Comparison of ENCODE assay signal across 22 cellular contexts in genomic region chr18:43049021-43049420, GRCh38.
DNase-seq lines count a peak whose midpoint lies in the region; ATAC-seq lines count a peak whose summit lies in the region.
"Had no signal": no experiment of that assay in that cellular context is flagged by ENCODE, and none has a peak within 500 bp of the region (broad histone marks: within the 10 kb centered on the region; RNA-seq: fewer than 3 reads in every experiment).

No MANE protein-coding gene starts in this region.

- H2BK15ac ChIP-seq in neuronal stem cell (ENCODE audit: low read length) = no peak overlapping the region

- H3K4ac ChIP-seq in neuronal stem cell (ENCODE audit: low read length) = no peak overlapping the region

- H3K18ac ChIP-seq in neuronal stem cell (ENCODE audit: low read length) = no peak overlapping the region

- H3K36me3 ChIP-seq in neuronal stem cell (replicated peaks in 1 of 2; ENCODE audit: control insufficient read depth in 2 of 2, insufficient read depth in 2 of 2, low read length in 2 of 2) = no peaks in the 10 kb centered on the region
- H3K36me3 ChIP-seq: lower lobe of right lung, SJSA1, uterus had no signal

- no peak overlapping the region for H2AK5ac ChIP-seq in neuronal stem cell (ENCODE audit: low read depth, low read length)

- H2BK120ac ChIP-seq in neuronal stem cell (ENCODE audit: low read depth, low read length) = no peak overlapping the region

- intact Hi-C loops in activated naive CD4-positive, alpha-beta T cell treated with anti-CD3 and anti-CD28 coated beads for 36 hours (cut with micrococcal nuclease) = no loop called here

- H3K9me3 ChIP-seq in neuronal stem cell (replicated peaks in 1 of 2; ENCODE audit: control insufficient read depth in 2 of 2, insufficient read depth in 1 of 2, low read depth in 1 of 2, low read length in 2 of 2) = no peaks in the 10 kb centered on the region
- H3K9me3 ChIP-seq: lower lobe of right lung, SJSA1, uterus had no signal

- WGBS in neuronal stem cell (ENCODE audit: extremely low coverage in 2 of 2, insufficient read length in 2 of 2, insufficient replicate concordance in 1 of 2), 2 donors = no CpG with 5 or more reads among the region's 3 CpGs

- CTCF ChIA-PET in activated naive CD4-positive, alpha-beta T cell treated with anti-CD3 and anti-CD28 coated beads for 36 hours (lab: Charles Lee) = interaction anchor here (0.6 kb wide), 1 partner anchor 28 kb away, joined by 3 read pairs; no protein-coding TSS in a partner anchor

- H3K14ac ChIP-seq in neuronal stem cell (ENCODE audit: low read length) = no peak overlapping the region

- H3K4me3 Mint-ChIP-seq in activated naive CD4-positive, alpha-beta T cell treated with anti-CD3 and anti-CD28 coated beads for 36 hours = no peak overlapping the region
- H3K4me3 Mint-ChIP-seq: activated CD4-positive, alpha-beta T cell treated with anti-CD3 and anti-CD28 coated beads, Interleukin-2, amount 10 ng/mL, durations not matched to agents 24 days and 14 days; activated naive CD4-positive, alpha-beta T cell treated with anti-CD3 and anti-CD28 coated beads, Interleukin-2, amount 10 ng/mL, durations not matched to agents 7 days and 5 days; central memory CD8-positive, alpha-beta T cell; H9; naive thymus-derived CD4-positive, alpha-beta T cell had no signal

- H4K8ac ChIP-seq in neuronal stem cell (ENCODE audit: low read depth, low read length) = no peak overlapping the region

- H3K36me3 Mint-ChIP-seq in activated naive CD4-positive, alpha-beta T cell treated with anti-CD3 and anti-CD28 coated beads for 36 hours (ENCODE audit: low read depth) = no peaks in the 10 kb centered on the region
- H3K36me3 Mint-ChIP-seq: activated naive CD4-positive, alpha-beta T cell treated with anti-CD3 and anti-CD28 coated beads, Interleukin-2, amount 10 ng/mL, durations not matched to agents 7 days and 5 days; naive thymus-derived CD4-positive, alpha-beta T cell had no signal

- no peak overlapping the region for H3K4me2 ChIP-seq in neuronal stem cell (ENCODE audit: insufficient read depth, low read length, poor library complexity, severe bottlenecking)

- H3K9ac ChIP-seq in neuronal stem cell (ENCODE audit: low read depth, low read length, poor library complexity) = no peak overlapping the region

- no peak overlapping the region for H4K91ac ChIP-seq in neuronal stem cell (ENCODE audit: low read depth, low read length, poor library complexity)

- no peaks in the 10 kb centered on the region for H3K79me1 ChIP-seq in neuronal stem cell (ENCODE audit: low read depth, low read length)

- H2BK5ac ChIP-seq in neuronal stem cell (ENCODE audit: low read length) = no peak overlapping the region

- H3K4me3 ChIP-seq in neuronal stem cell (ENCODE audit: low read length in 2 of 2) = no peak overlapping the region
- H3K4me3 ChIP-seq: lower lobe of right lung, SJSA1, uterus had no signal

- H2AFZ ChIP-seq in neuronal stem cell (ENCODE audit: low read length) = peak overlapping the region; percentile 53

- no peak overlapping the region for H3K23ac ChIP-seq in neuronal stem cell (ENCODE audit: low read depth, low read length, poor library complexity)

- peaks cover 0 to 2% of the 10 kb centered on the region in 2 donors for H3K4me1 ChIP-seq in neuronal stem cell (ENCODE audit: control insufficient read depth in 2 of 2, insufficient read depth in 1 of 2, low read depth in 1 of 2, low read length in 2 of 2)
- H3K4me1 ChIP-seq: lower lobe of right lung, SJSA1, uterus had no signal

- no peaks in the 10 kb centered on the region for H3K27me3 ChIP-seq in neuronal stem cell (ENCODE audit: control insufficient read depth in 3 of 3, insufficient read depth in 3 of 3, low read depth in 1 of 3, low read length in 3 of 3)
- H3K27me3 ChIP-seq: SJSA1, uterus had no signal

- ATAC-seq in HG02970 (IDR thresholded peaks at IDR 0.05; ENCODE audit: low FRiP score, unreplicated experiment) (no peak), HG03039 (IDR thresholded peaks at IDR 0.05; ENCODE audit: unreplicated experiment) (no peak)
- ATAC-seq: naive thymus-derived CD4-positive, alpha-beta T cell had no signal

- no peak overlapping the region for H2BK12ac ChIP-seq in neuronal stem cell (ENCODE audit: low read length)

- H3K27ac Mint-ChIP-seq in activated naive CD4-positive, alpha-beta T cell treated with anti-CD3 and anti-CD28 coated beads for 36 hours = no peak overlapping the region
- H3K27ac Mint-ChIP-seq: activated CD4-positive, alpha-beta T cell treated with anti-CD3 and anti-CD28 coated beads, Interleukin-2, amount 10 ng/mL, durations not matched to agents 24 days and 14 days; activated naive CD4-positive, alpha-beta T cell treated with anti-CD3 and anti-CD28 coated beads, Interleukin-2, amount 10 ng/mL, durations not matched to agents 7 days and 5 days; H9; naive thymus-derived CD4-positive, alpha-beta T cell had no signal

- peak; percentile 4 for DNase-seq in AG08395 (ENCODE audit: low spot score)
- peak; percentile 66 for DNase-seq in M059J (ENCODE audit: low read depth)
- peak; percentile 54 for DNase-seq in fibroblast of peridontal ligament (ENCODE audit: extremely low read depth)
- no peak for DNase-seq in neuronal stem cell (ENCODE audit: low spot score)
- no peak for DNase-seq in activated CD4-positive, alpha-beta T cell treated with anti-CD3 and anti-CD28 coated beads, Interleukin-2, amount 50 U/mL, for 48 hours
- DNase-seq in activated naive CD4-positive, alpha-beta T cell treated with anti-CD3 and anti-CD28 coated beads for 36 hours = no peak
- DNase-seq: activated CD4-positive, alpha-beta T cell treated with anti-CD3 and anti-CD28 coated beads, Interleukin-2, amount 10 ng/mL, durations not matched to agents 24 days and 14 days; activated naive CD4-positive, alpha-beta T cell treated with anti-CD3 and anti-CD28 coated beads, Interleukin-2, amount 10 ng/mL, durations not matched to agents 7 days and 5 days; effector CD8-positive, alpha-beta T cell; H9; lower lobe of right lung; naive thymus-derived CD4-positive, alpha-beta T cell; NCI-H1930; NCI-H510A treated with DMSO at 0.1 percent for 48 hours; OCI-M1; stimulated activated CD4-positive, alpha-beta T cell treated with anti-CD3 and anti-CD28 coated beads, Interleukin-1b, Interleukin-23, amount 100 ng/mL, for 48 hours; T-helper 9 cell; uterus had no signal

- H3K9me3 Mint-ChIP-seq in activated naive CD4-positive, alpha-beta T cell treated with anti-CD3 and anti-CD28 coated beads for 36 hours = peaks cover 2% of the 10 kb centered on the region
- H3K9me3 Mint-ChIP-seq: activated CD4-positive, alpha-beta T cell treated with anti-CD3 and anti-CD28 coated beads, Interleukin-2, amount 10 ng/mL, durations not matched to agents 24 days and 14 days; central memory CD8-positive, alpha-beta T cell; H9 had no signal

- no peaks in the 10 kb centered on the region for H3K4me1 Mint-ChIP-seq in activated naive CD4-positive, alpha-beta T cell treated with anti-CD3 and anti-CD28 coated beads for 36 hours (ENCODE audit: low read depth)
- H3K4me1 Mint-ChIP-seq: activated CD4-positive, alpha-beta T cell treated with anti-CD3 and anti-CD28 coated beads, Interleukin-2, amount 10 ng/mL, durations not matched to agents 24 days and 14 days; activated naive CD4-positive, alpha-beta T cell treated with anti-CD3 and anti-CD28 coated beads, Interleukin-2, amount 10 ng/mL, durations not matched to agents 7 days and 5 days; central memory CD8-positive, alpha-beta T cell; H9; naive thymus-derived CD4-positive, alpha-beta T cell had no signal

- no peak overlapping the region for H3K27ac ChIP-seq in neuronal stem cell (replicated peaks; ENCODE audit: low read length)
- H3K27ac ChIP-seq: lower lobe of right lung, SJSA1, uterus had no signal

- H3K27me3 Mint-ChIP-seq in activated naive CD4-positive, alpha-beta T cell treated with anti-CD3 and anti-CD28 coated beads for 36 hours (ENCODE audit: low read depth) = no peaks in the 10 kb centered on the region
- H3K27me3 Mint-ChIP-seq: activated CD4-positive, alpha-beta T cell treated with anti-CD3 and anti-CD28 coated beads, Interleukin-2, amount 10 ng/mL, durations not matched to agents 24 days and 14 days; activated naive CD4-positive, alpha-beta T cell treated with anti-CD3 and anti-CD28 coated beads, Interleukin-2, amount 10 ng/mL, durations not matched to agents 7 days and 5 days; central memory CD8-positive, alpha-beta T cell; naive thymus-derived CD4-positive, alpha-beta T cell had no signal

Comparison
In these comparisons a context has a peak if more than half of its experiments do, and no peak if none do; other contexts are left out.
1. DNase-seq: peak in AG08395 (single experiment), M059J (single experiment) and fibroblast of peridontal ligament (single experiment); none in neuronal stem cell (single experiment), activated CD4-positive, alpha-beta T cell treated with anti-CD3 and anti-CD28 coated beads, Interleukin-2, amount 50 U/mL, for 48 hours (0 of 2) and activated naive CD4-positive, alpha-beta T cell treated with anti-CD3 and anti-CD28 coated beads for 36 hours (single experiment).